ENCODE assay signal across 9 cellular contexts in the genomic region with DNA sequence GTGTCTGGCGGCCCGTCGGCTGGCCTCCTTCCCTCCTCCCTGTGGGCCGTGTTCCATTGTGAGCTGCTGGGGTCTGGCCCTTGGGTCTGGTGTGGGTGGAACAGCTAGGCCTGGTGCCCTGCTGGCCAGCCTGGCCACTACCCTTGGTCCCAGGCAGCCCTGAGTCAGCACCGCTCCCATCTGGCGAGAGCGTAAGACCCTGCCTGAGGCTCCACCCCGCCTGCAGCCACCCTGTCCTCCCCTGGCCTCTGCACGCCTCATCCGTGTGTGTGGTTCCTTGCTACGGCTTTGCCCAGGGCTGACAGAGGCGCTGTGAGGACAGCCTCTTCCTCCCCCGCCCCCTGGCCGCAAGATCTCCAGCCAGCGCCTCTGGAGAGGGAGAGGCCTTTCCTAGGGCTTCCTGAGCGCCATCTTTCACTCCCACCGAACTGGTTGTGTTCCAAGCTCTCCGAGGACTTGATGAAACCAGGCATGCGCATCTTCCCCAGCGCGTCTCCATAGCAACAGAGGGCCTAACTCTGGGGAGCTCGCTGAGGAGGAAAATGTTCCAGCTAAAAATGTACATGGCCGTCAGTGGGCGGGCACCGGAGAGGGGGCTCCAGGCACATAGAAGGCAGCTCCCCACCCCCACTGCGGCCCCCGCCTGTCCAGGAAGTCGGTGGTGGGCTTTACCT.
DNase-seq lines count a peak whose midpoint lies in the region; FAIRE-seq and TF ChIP-seq lines count a peak whose summit lies in the region.
"Had no signal": no experiment of that assay in that cellular context is flagged by ENCODE, and none has a peak within 500 bp of the region (broad histone marks: within the 10 kb centered on the region; RNA-seq: fewer than 3 reads in every experiment).

No MANE protein-coding gene starts in this region.

- TF ChIP-seq CTCF in kidney (IDR thresholded peaks at IDR 0.05; ENCODE audit: borderline replicate concordance, extremely low read depth, insufficient read depth) (no peak), smooth muscle cell (IDR thresholded peaks at IDR 0.05; ENCODE audit: borderline replicate concordance, insufficient read depth, poor library complexity, severe bottlenecking) (no peak)

- DNase-seq in AG20443 (ENCODE audit: low spot score) (peak; percentile 94), HT-29 (ENCODE audit: low spot score) (peak; percentile 33), kidney (peak; percentile 96), smooth muscle cell (lab: John Stamatoyannopoulos, UW; ENCODE audit: unreplicated experiment) (no peak), COR-L47 (lab: John Stamatoyannopoulos, UW) (no peak)
- DNase-seq in activated CD4-positive, CD25-positive, alpha-beta regulatory T cell (lab: John Stamatoyannopoulos, UW), result no peak
- no peak for DNase-seq in activated CD4-positive, alpha-beta T cell treated with anti-CD3 and anti-CD28 coated beads for 48 hours

- H3K27me3 ChIP-seq in smooth muscle cell (ENCODE audit: low read depth), result no peaks in the 10 kb centered on the region

- peak overlapping the region; percentile 96 for H3K27ac ChIP-seq in angular gyrus (ENCODE audit: low read depth, low read length)
- H3K27ac ChIP-seq in kidney (ENCODE audit: low read depth in 2 of 2, low read length in 2 of 2), result peak overlapping the region; percentile 86 to 95
- H3K27ac ChIP-seq in smooth muscle cell (ENCODE audit: low read depth), result peak overlapping the region; percentile 87

- intact Hi-C loops in kidney (cut with DNase I), result no loop called here

- H3K79me2 ChIP-seq in smooth muscle cell (ENCODE audit: low read depth), result no peaks in the 10 kb centered on the region

- WGBS in smooth muscle cell (ENCODE audit: low lambda C conversion rate), result 73% methylated on average over 28 of the region's 28 CpGs

- peak overlapping the region; percentile 43 for H3K4me2 ChIP-seq in smooth muscle cell

- H3K9me3 ChIP-seq in kidney (ENCODE audit: control insufficient read depth in 1 of 2, low read length in 2 of 2) (no peaks in the 10 kb centered on the region), smooth muscle cell (replicated peaks; ENCODE audit: low read depth) (no peaks in the 10 kb centered on the region)

- H3K4me3 ChIP-seq in kidney (ENCODE audit: low read length in 2 of 2) (no peak overlapping the region), smooth muscle cell (no peak overlapping the region)

- FAIRE-seq in kidney (lab: Jason Lieb, UNC), result no peak
- FAIRE-seq: colon had no signal

- H4K20me1 ChIP-seq in smooth muscle cell (ENCODE audit: low read depth), result no peaks in the 10 kb centered on the region

- H3K9ac ChIP-seq in kidney (ENCODE audit: low read length in 2 of 2) (no peak overlapping the region), smooth muscle cell (ENCODE audit: low read depth) (no peak overlapping the region)

- H3F3A ChIP-seq in smooth muscle cell (ENCODE audit: low read depth), result peaks cover 20% of the 10 kb centered on the region

- H3K4me1 ChIP-seq in kidney (ENCODE audit: control insufficient read depth in 1 of 2, insufficient read depth in 1 of 2, low read depth in 1 of 2, low read length in 2 of 2) (peaks cover 36 to 59% of the 10 kb centered on the region in 2 donors), smooth muscle cell (ENCODE audit: low read depth) (peaks cover 25% of the 10 kb centered on the region)

- no peaks in the 10 kb centered on the region for H3K36me3 ChIP-seq in kidney (ENCODE audit: control insufficient read depth in 1 of 2, insufficient read depth in 2 of 2, low read length in 2 of 2)
- no peaks in the 10 kb centered on the region for H3K36me3 ChIP-seq in smooth muscle cell (ENCODE audit: low read depth)

- H2AFZ ChIP-seq in smooth muscle cell (ENCODE audit: low read depth), result no peak overlapping the region

Comparison
In these comparisons a context has a peak if more than half of its experiments do, and no peak if none do; other contexts are left out.
1. DNase-seq: peak in AG20443 (single experiment), HT-29 (single experiment) and kidney (single experiment); none in smooth muscle cell (single experiment), activated CD4-positive, CD25-positive, alpha-beta regulatory T cell (0 of 4), activated CD4-positive, alpha-beta T cell treated with anti-CD3 and anti-CD28 coated beads for 48 hours (single experiment) and COR-L47 (single experiment).
2. Peak in every context shown above with its lines, with median percentiles within 50 percentile points of each other: H3K27ac ChIP-seq.